ENCODE assay signal across 9 cellular contexts in genomic region chr15:68113273-68113672, GRCh38. TPM values are rescaled to one million over a fixed set of nuclear protein-coding genes. Genes with fewer than 3 reads are reported as not detected.
A peak's percentile ranks its signal among the peaks of the same experiment; 100 is the strongest.
DNase-seq lines count a peak whose midpoint lies in the region; ATAC-seq, FAIRE-seq and TF ChIP-seq lines count a peak whose summit lies in the region.
"Had no signal": no experiment of that assay in that cellular context is flagged by ENCODE, and none has a peak within 500 bp of the region (broad histone marks: within the 10 kb centered on the region; RNA-seq: fewer than 3 reads in every experiment).

No MANE protein-coding gene starts in this region.

- no peaks in the 10 kb centered on the region for H3K9me3 ChIP-seq in CD4-positive, CD25-positive, alpha-beta regulatory T cell (ENCODE audit: control insufficient read depth in 2 of 2, low read length in 2 of 2)
- no peaks in the 10 kb centered on the region for H3K9me3 ChIP-seq in K562 (replicated peaks; ENCODE audit: control insufficient read depth, insufficient read depth, low read depth, low read length)
- H3K9me3 ChIP-seq: heart right ventricle had no signal

- H3K4me2 ChIP-seq in K562 (ENCODE audit: insufficient read depth, low read length) = no peak overlapping the region; the same call in 1 of the 2 replicates

- peak overlapping the region in 3 of 4 donors; percentile 64 to 91 (median 79) for H3K4me3 Mint-ChIP-seq in CD4-positive, CD25-positive, alpha-beta regulatory T cell
- peak overlapping the region in 7 of 10 donors; percentile 4 to 79 (median 55) for H3K4me3 Mint-ChIP-seq in naive thymus-derived CD8-positive, alpha-beta T cell

- CTCF ChIA-PET in K562 (lab: Yijun Ruan, JAX; ENCODE audit: low intra/inter-chr PET ratio) = no interaction called here

- H2AFZ ChIP-seq in K562 (ENCODE audit: low read depth, low read length) = no peak overlapping the region

- peaks cover 0 to 4% (median 0%) of the 10 kb centered on the region in 7 donors for H3K9me3 Mint-ChIP-seq in CD4-positive, CD25-positive, alpha-beta regulatory T cell
- H3K9me3 Mint-ChIP-seq in naive thymus-derived CD8-positive, alpha-beta T cell = no peaks in the 10 kb centered on the region

- intact Hi-C loops in K562 (cut with micrococcal nuclease) = no loop called here

- H3K79me2 ChIP-seq in K562 (ENCODE audit: control insufficient read depth, insufficient read depth, low read length) = peaks cover 86% of the 10 kb centered on the region

- H3K9ac ChIP-seq in K562 (ENCODE audit: insufficient read depth in 1 of 2, low read depth in 2 of 2, low read length in 2 of 2) = no peak overlapping the region

- no peaks in the 10 kb centered on the region for H3K27me3 ChIP-seq in CD4-positive, CD25-positive, alpha-beta regulatory T cell (ENCODE audit: control insufficient read depth, insufficient read depth, low read length)
- H3K27me3 ChIP-seq in K562 (ENCODE audit: control insufficient read depth in 2 of 2, insufficient read depth in 2 of 2, low read length in 2 of 2) = no peaks in the 10 kb centered on the region
- H3K27me3 ChIP-seq: heart right ventricle had no signal

- POLR2A ChIA-PET in K562 (lab: Yijun Ruan, JAX) = interaction anchor here (1.3 to 1.5 kb wide), 2 partner anchors 8 to 30 kb away, joined by 5 to 6 read pairs; no protein-coding TSS in a partner anchor
- POLR2A ChIA-PET in naive thymus-derived CD8-positive, alpha-beta T cell (lab: Charles Lee) = interaction anchor here (0.7 kb wide), 1 partner anchor 57 kb away, joined by 3 read pairs; no protein-coding TSS in a partner anchor

- peak overlapping the region; percentile 88 for H3K4me3 ChIP-seq in CD4-positive, CD25-positive, alpha-beta regulatory T cell (ENCODE audit: low read depth, low read length)
- no peak overlapping the region for H3K4me3 ChIP-seq in K562

- TF ChIP-seq CTCF in K562 (IDR thresholded peaks at IDR 0.05 in 2 of 3, conservative IDR thresholded peaks at IDR 0.05 in 1 of 3; ENCODE audit: insufficient read depth in 2 of 3, low read depth in 1 of 3, low read length in 3 of 3) = no peak

- peak overlapping the region; percentile 39 to 63 (median 56) for H3K27ac Mint-ChIP-seq in CD4-positive, CD25-positive, alpha-beta regulatory T cell
- H3K27ac Mint-ChIP-seq in naive thymus-derived CD8-positive, alpha-beta T cell = peak overlapping the region in 7 of 10 donors; percentile 1 to 75 (median 47)

- no peaks in the 10 kb centered on the region for H3K9me1 ChIP-seq in K562 (ENCODE audit: control insufficient read depth, insufficient read depth, low read length)

- H3K4me1 Mint-ChIP-seq in CD4-positive, CD25-positive, alpha-beta regulatory T cell = peaks cover 54 to 86% (median 73%) of the 10 kb centered on the region in 4 donors
- H3K4me1 Mint-ChIP-seq in naive thymus-derived CD8-positive, alpha-beta T cell = peaks cover 37 to 85% (median 79%) of the 10 kb centered on the region in 4 donors

- in situ Hi-C loops in K562 (cut with MboI) = no loop called here
- in situ Hi-C loops in KBM-7 (cut with MboI; ENCODE audit: low pct_unique_long_range_greater_than_20kb, low sequenced_read_pairs) = no loop called here

- no peak for DNase-seq in CD4-positive, CD25-positive, alpha-beta regulatory T cell
- DNase-seq in M059J (ENCODE audit: low read depth) (peak; percentile 25), K562 (ENCODE audit: extremely low read depth in 1 of 4, low spot score in 3 of 4) (peak in 2 of 4 experiments; percentile 5 to 9), NCI-H187 (lab: John Stamatoyannopoulos, UW) (no peak), COR-L47 (lab: John Stamatoyannopoulos, UW) (no peak), KBM-7 (no peak)
- DNase-seq in naive thymus-derived CD8-positive, alpha-beta T cell = no peak
- DNase-seq: heart right ventricle had no signal

- peaks cover 7% of the 10 kb centered on the region for H3K36me3 ChIP-seq in CD4-positive, CD25-positive, alpha-beta regulatory T cell (ENCODE audit: control insufficient read depth, insufficient read depth, low read length)
- no peaks in the 10 kb centered on the region for H3K36me3 ChIP-seq in K562 (ENCODE audit: control insufficient read depth, insufficient read depth, low read length)
- H3K36me3 ChIP-seq: heart right ventricle had no signal

- H4K20me1 ChIP-seq in K562 (replicated peaks; ENCODE audit: control insufficient read depth, insufficient read depth, low read length) = no peaks in the 10 kb centered on the region; the same call in 1 of the 2 replicates

- no peak for TF ChIP-seq POLR2A in K562 (conservative IDR thresholded peaks at IDR 0.05)

- no peaks in the 10 kb centered on the region for H3K27me3 Mint-ChIP-seq in CD4-positive, CD25-positive, alpha-beta regulatory T cell
- no peaks in the 10 kb centered on the region for H3K27me3 Mint-ChIP-seq in naive thymus-derived CD8-positive, alpha-beta T cell

- no peak for TF ChIP-seq EP300 in K562 (IDR thresholded peaks at IDR 0.05; ENCODE audit: low read length)

- no TSS peak for BruUV-seq in K562 (replicated peaks; lab: Mats Ljungman, UMichigan)

- TF ChIP-seq RAD21 in K562 (CRISPR knock-in tag; conservative IDR thresholded peaks at IDR 0.05 in 1 of 2, IDR thresholded peaks at IDR 0.05 in 1 of 2) = no peak

- ATAC-seq in CD4-positive, CD25-positive, alpha-beta regulatory T cell (ENCODE audit: low read depth in 2 of 2) = no peak
- ATAC-seq in K562 (peak; percentile 54; the same call in 1 of the 3 replicates), HG03457 (IDR thresholded peaks at IDR 0.05; ENCODE audit: unreplicated experiment) (no peak)
- no peak for ATAC-seq in naive thymus-derived CD8-positive, alpha-beta T cell

- peaks cover 23% of the 10 kb centered on the region for H3K4me1 ChIP-seq in CD4-positive, CD25-positive, alpha-beta regulatory T cell (ENCODE audit: control insufficient read depth, insufficient read depth, low read length, poor library complexity, severe bottlenecking)
- H3K4me1 ChIP-seq in K562 (replicated peaks in 1 of 2; ENCODE audit: control insufficient read depth in 2 of 2, insufficient read depth in 2 of 2, low read length in 2 of 2) = no peaks in the 10 kb centered on the region; a peak in 2 of 5 replicates

- FAIRE-seq in K562 (lab: Jason Lieb, UNC) = peak; percentile 65

- H3K27ac ChIP-seq in CD4-positive, CD25-positive, alpha-beta regulatory T cell (ENCODE audit: insufficient read depth, low read length, poor library complexity, severe bottlenecking) = peak overlapping the region; percentile 11
- H3K27ac ChIP-seq in K562 (ENCODE audit: extremely low read depth, low read depth, low read length) = no peak overlapping the region

- peaks cover 28% of the 10 kb centered on the region for H3K36me3 Mint-ChIP-seq in CD4-positive, CD25-positive, alpha-beta regulatory T cell
- peaks cover 0 to 24% (median 18%) of the 10 kb centered on the region in 3 donors for H3K36me3 Mint-ChIP-seq in naive thymus-derived CD8-positive, alpha-beta T cell

TF ChIP-seq in K562, 482 proteins besides CTCF, POLR2A, EP300 and RAD21:
- TF ChIP-seq VEZF1 (CRISPR knock-in tag; IDR thresholded peaks at IDR 0.05) (no peak), GATA2 (CRISPR knock-in tag; IDR thresholded peaks at IDR 0.05) (peak; percentile 61; the same call in 1 of the 2 replicates), COPS2 (conservative IDR thresholded peaks at IDR 0.05) (no peak), HMBOX1 (IDR thresholded peaks at IDR 0.05) (peak; percentile 75)

RNA-seq across cellular contexts. Expression of gene PIAS1, which starts 59.2 kb away (rescaled TPM):
- 102 TPM for total RNA-seq in CD4-positive, CD25-positive, alpha-beta regulatory T cell
- 100 to 1,000 TPM; 120 to 156 (median 138) TPM for polyA plus RNA-seq in CD4-positive, CD25-positive, alpha-beta regulatory T cell
- 35.6 and 42.1 TPM in 2 replicates for total RNA-seq in M059J (2014; rRNA removed; shearing (Covaris generic))
- 87.2 and 162 TPM in 2 replicates for total RNA-seq in K562 (2011; cell fraction: chromatin; rRNA removed; ENCODE audit: low replicate concordance)
- total RNA-seq in K562 (2011; cell fraction: nucleolus; rRNA removed) = 37.2 and 53.8 TPM in 2 replicates
- 68.6 and 73.0 TPM in 2 replicates for total RNA-seq in K562 (2011; cell fraction: nucleoplasm; rRNA removed)
- total RNA-seq in K562 (2014; rRNA removed) (19.6 and 25.4 TPM in 2 replicates), K562 (2014; rRNA removed; fragmentation: Illumina TruSeq; extraction: Trizol) (28.5 and 37.5 TPM in 2 replicates), K562 (2015; rRNA removed; fragmentation: Illumina TruSeq; extraction: Trizol) (30.4 and 31.0 TPM in 2 replicates), K562 (2021) (25.4 and 25.7 TPM in 2 replicates)
- polyA plus RNA-seq in K562 (2011; rRNA removed) (47.6 and 54.0 TPM in 2 replicates), K562 (2014; fragmentation: Illumina TruSeq; extraction: Trizol) (49.3 and 59.1 TPM in 2 replicates), K562 (2014; fragmentation: Nextera tagmentation; extraction: Ambion mirVana) (10 to 100 TPM; 19.4 to 41.4 TPM), K562 (2014; rRNA removed) (18.0 and 22.9 TPM in 2 replicates)
- 49.6 and 51.8 TPM in 2 replicates for polyA plus RNA-seq in K562 (2011; cell fraction: cytosol; rRNA removed)
- polyA plus RNA-seq in K562 (2011; cell fraction: nucleus; rRNA removed) = 46.2 and 52.5 TPM in 2 replicates
- polyA plus RNA-seq in K562 (2012) = 28.4 and 34.6 TPM in 2 replicates
- polyA minus RNA-seq in K562 (2011; rRNA and poly(A)+ RNA removed) = 87.9 and 90.2 TPM in 2 replicates
- polyA minus RNA-seq in K562 (2011; cell fraction: cytosol; rRNA and poly(A)+ RNA removed) = 24.9 and 37.7 TPM in 2 replicates
- polyA minus RNA-seq in K562 (2011; cell fraction: nucleus; rRNA and poly(A)+ RNA removed) = 51.4 and 99.6 TPM in 2 replicates
- total RNA-seq in naive thymus-derived CD8-positive, alpha-beta T cell = 10 to 100 TPM; 90.0 to 94.1 TPM
- polyA plus RNA-seq in naive thymus-derived CD8-positive, alpha-beta T cell = 100 to 1,000 TPM; 120 to 149 (median 138) TPM
